Comparison of ENCODE assay signal across 16 cellular contexts in the genomic region with DNA sequence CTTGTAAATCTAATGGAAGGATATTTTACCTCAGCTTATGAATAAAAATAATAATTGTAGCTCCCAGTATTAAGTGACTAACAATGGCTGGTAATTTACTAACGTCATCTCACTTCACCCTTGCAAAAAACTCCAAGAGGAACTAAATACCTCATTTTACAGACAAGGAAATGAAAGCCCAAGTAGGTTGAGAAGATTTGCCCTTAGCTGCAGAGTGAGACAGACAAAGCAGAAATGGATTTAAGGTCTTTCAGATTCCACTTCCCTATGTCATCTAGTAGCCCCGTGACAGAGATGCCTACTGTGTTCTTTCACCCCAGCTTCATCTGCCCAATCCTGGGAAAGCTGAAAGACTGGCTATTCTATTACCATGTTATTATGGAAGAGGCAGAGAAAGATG.
DNase-seq lines count a peak whose midpoint lies in the region; ATAC-seq, FAIRE-seq and TF ChIP-seq lines count a peak whose summit lies in the region.
"Had no signal": no experiment of that assay in that cellular context is flagged by ENCODE, and none has a peak within 500 bp of the region (broad histone marks: within the 10 kb centered on the region; RNA-seq: fewer than 3 reads in every experiment).

No MANE protein-coding gene starts in this region.

- no TSS peak for BruUV-seq in GM12878 (replicated peaks; lab: Mats Ljungman, UMichigan)
- BruUV-seq in Calu3 (replicated peaks; lab: Mats Ljungman, UMichigan) = no TSS peak

- no peaks in the 10 kb centered on the region for H3K36me3 Mint-ChIP-seq in Calu3 (ENCODE audit: insufficient read depth, unreplicated experiment)

- POLR2A ChIA-PET in GM12878 (lab: Charles Lee) = interaction anchor here (1.3 to 3.4 kb wide), 2 partner anchors 10 to 11 kb away, joined by 6 to 13 read pairs; no protein-coding TSS in a partner anchor

- no peak overlapping the region for H3K4me3 Mint-ChIP-seq in Calu3 (ENCODE audit: low read depth, unreplicated experiment)
- H3K4me3 Mint-ChIP-seq: activated CD4-positive, alpha-beta memory T cell treated with anti-CD3 and anti-CD28 coated beads, Interleukin-2, amount 10 ng/mL, durations not matched to agents 7 days and 5 days had no signal

- no peak overlapping the region for H3K4me3 ChIP-seq in GM12878
- H3K4me3 ChIP-seq in sigmoid colon = no peak overlapping the region

- TF ChIP-seq RAD21 in GM12878 (IDR thresholded peaks at IDR 0.05; ENCODE audit: insufficient read depth, low read depth, low read length) = no peak

- no peak for TF ChIP-seq CTCF in GM12878 (IDR thresholded peaks at IDR 0.05 in 2 of 3, conservative IDR thresholded peaks at IDR 0.05 in 1 of 3; ENCODE audit: control insufficient read depth in 2 of 3, extremely low read depth in 1 of 3, insufficient read depth in 1 of 3, low read depth in 3 of 3, low read length in 3 of 3)
- no peak for TF ChIP-seq CTCF in sigmoid colon (IDR thresholded peaks at IDR 0.05)
- TF ChIP-seq CTCF in Calu3 (IDR thresholded peaks at IDR 0.05; ENCODE audit: unreplicated experiment) = no peak
- no peak for TF ChIP-seq CTCF in GM13976 (IDR thresholded peaks at IDR 0.05; ENCODE audit: borderline replicate concordance, control extremely low read depth, extremely low read depth, insufficient read depth, missing control alignments)

- no peaks in the 10 kb centered on the region for H3K27me3 ChIP-seq in GM12878 (replicated peaks in 1 of 2; ENCODE audit: control insufficient read depth in 2 of 2, insufficient read depth in 2 of 2, low read length in 1 of 2)
- no peaks in the 10 kb centered on the region for H3K27me3 ChIP-seq in sigmoid colon

- no peak for FAIRE-seq in GM12891 (lab: Jason Lieb, UNC)
- FAIRE-seq in GM12878 (lab: Jason Lieb, UNC) = no peak
- FAIRE-seq in urothelium cell line (lab: Jason Lieb, UNC) = no peak
- FAIRE-seq: astrocyte had no signal

- no peak overlapping the region for H3K27ac Mint-ChIP-seq in Calu3 (ENCODE audit: unreplicated experiment)
- H3K27ac Mint-ChIP-seq: activated CD4-positive, alpha-beta memory T cell treated with anti-CD3 and anti-CD28 coated beads, Interleukin-2, amount 10 ng/mL, durations not matched to agents 7 days and 5 days; progenitor cell of endocrine pancreas had no signal

- no peak for TF ChIP-seq POLR2A in GM12891 (IDR thresholded peaks at IDR 0.05; ENCODE audit: low read depth, low read length)
- TF ChIP-seq POLR2A in GM12878 (IDR thresholded peaks at IDR 0.05; ENCODE audit: low read depth, low read length) = no peak
- TF ChIP-seq POLR2A in sigmoid colon (IDR thresholded peaks at IDR 0.05) = no peak

- no peak overlapping the region for H3K27ac ChIP-seq in GM12878 (ENCODE audit: control insufficient read depth, insufficient read depth)
- peak overlapping the region; percentile 59 to 98 (median 84) for H3K27ac ChIP-seq in sigmoid colon

- H3K4me1 Mint-ChIP-seq in Calu3 (ENCODE audit: low read depth, unreplicated experiment) = no peaks in the 10 kb centered on the region
- H3K4me1 Mint-ChIP-seq: activated CD4-positive, alpha-beta memory T cell treated with anti-CD3 and anti-CD28 coated beads, Interleukin-2, amount 10 ng/mL, durations not matched to agents 7 days and 5 days had no signal

- 0% methylated on average over 2 of the region's 2 CpGs for WGBS in GM12878 (ENCODE audit: insufficient coverage, insufficient replicate concordance, low lambda C conversion rate, missing lambda C conversion rate)
- 52 to 85% methylated on average over 2 of the region's 2 CpGs for WGBS in sigmoid colon, 2 donors

- SMC1A ChIA-PET in GM12878 (lab: Charles Lee; ENCODE audit: uncharacterized antibody, unreplicated experiment) = interaction anchor here (0.6 to 13.6 kb wide), 5 partner anchors 12 to 51 kb away, joined by 3 to 153 read pairs (median 3); no protein-coding TSS in a partner anchor

- in situ Hi-C loops in GM12878 (cut with MboI) = no loop called here
- in situ Hi-C loops in GM13976 (cut with MboI; ENCODE audit: low sequenced_read_pairs, unreplicated experiment) = no loop called here

- H3K9me3 Mint-ChIP-seq in Calu3 (ENCODE audit: low read depth, unreplicated experiment) = no peaks in the 10 kb centered on the region
- H3K9me3 Mint-ChIP-seq: activated CD4-positive, alpha-beta memory T cell treated with anti-CD3 and anti-CD28 coated beads, Interleukin-2, amount 10 ng/mL, durations not matched to agents 7 days and 5 days had no signal

- CTCF ChIA-PET in GM12878 (lab: Yijun Ruan, JAX) = interaction anchor here (0.9 to 5.2 kb wide), 6 partner anchors 11 to 212 kb away, joined by 3 to 100 read pairs (median 7); no protein-coding TSS in a partner anchor
- CTCF ChIA-PET in Calu3 (lab: Charles Lee) = interaction anchor here (0.8 to 1.5 kb wide), 2 partner anchors 12 to 20 kb away, joined by 3 to 6 read pairs; no protein-coding TSS in a partner anchor

- H3K9me3 ChIP-seq in GM12878 (replicated peaks; ENCODE audit: control insufficient read depth, insufficient read depth, low read length) (no peaks in the 10 kb centered on the region), sigmoid colon (no peaks in the 10 kb centered on the region)

- H3K4me1 ChIP-seq in GM12878 (ENCODE audit: control insufficient read depth, insufficient read depth, low read length) (peaks cover 36% of the 10 kb centered on the region), sigmoid colon (peaks cover 0 to 92% (median 85%) of the 10 kb centered on the region in 4 donors)

- no peaks in the 10 kb centered on the region for H3K79me2 ChIP-seq in GM12878 (ENCODE audit: control insufficient read depth, insufficient read depth, low read length)

- DNase-seq in GM12891 (ENCODE audit: insufficient read length, low spot score) (no peak), GM12878 (ENCODE audit: low read depth, low spot score) (no peak), sigmoid colon (no peak), Calu3 (no peak), GM13976 (ENCODE audit: low spot score) (no peak), urothelium cell line (ENCODE audit: low spot score) (no peak)
- no peak for DNase-seq in central memory CD4-positive, alpha-beta T cell
- DNase-seq: activated CD4-positive, alpha-beta memory T cell treated with anti-CD3 and anti-CD28 coated beads, Interleukin-2, amount 10 ng/mL, durations not matched to agents 7 days and 5 days; H7; kidney glomerular epithelial cell; NCI-H1417; SHP77 treated with DMSO at 0.1 percent for 48 hours; stimulated activated CD4-positive, alpha-beta T cell treated with anti-CD3 and anti-CD28 coated beads, Interleukin-15, amount 100 ng/mL, for 24 hours had no signal

- no peaks in the 10 kb centered on the region for H4K20me1 ChIP-seq in GM12878 (ENCODE audit: control insufficient read depth, insufficient read depth)

- RAD21 ChIA-PET in GM12878 (lab: Charles Lee; ENCODE audit: unreplicated experiment) = interaction anchor here (1.1 to 8.0 kb wide), 3 partner anchors 12 to 92 kb away, joined by 4 to 67 read pairs (median 6); no protein-coding TSS in a partner anchor

- no peak overlapping the region for H3K4me2 ChIP-seq in GM12878 (ENCODE audit: control insufficient read depth, insufficient read depth)

- no peak overlapping the region for H3K9ac ChIP-seq in GM12878 (ENCODE audit: control insufficient read depth, insufficient read depth, low read length)

- TF ChIP-seq EP300 in GM12878 (IDR thresholded peaks at IDR 0.05; ENCODE audit: borderline replicate concordance in 1 of 2, control insufficient read depth in 1 of 2, low read depth in 2 of 2, low read length in 2 of 2) (no peak), sigmoid colon (IDR thresholded peaks at IDR 0.05) (no peak)

- no peaks in the 10 kb centered on the region for H3K27me3 Mint-ChIP-seq in Calu3 (ENCODE audit: unreplicated experiment)

- ATAC-seq in HG03039 (IDR thresholded peaks at IDR 0.05; ENCODE audit: unreplicated experiment) (peak; percentile 40), GM12878 (peak; percentile 47)

- H3K36me3 ChIP-seq in GM12878 (ENCODE audit: control insufficient read depth in 2 of 2, insufficient read depth in 2 of 2, low read length in 1 of 2) (no peaks in the 10 kb centered on the region), sigmoid colon (peaks cover 18 to 84% (median 42%) of the 10 kb centered on the region in 4 donors)

- intact Hi-C loops in GM12878 (cut with micrococcal nuclease; ENCODE audit: unreplicated experiment) = no loop called here
- intact Hi-C loops in sigmoid colon (cut with DNase I) = no loop called here
- intact Hi-C loops in Calu3 (cut with micrococcal nuclease; ENCODE audit: unreplicated experiment) = no loop called here

- no peak overlapping the region for H2AFZ ChIP-seq in GM12878 (ENCODE audit: control insufficient read depth, low read depth, low read length)

TF ChIP-seq in GM12891, 5 proteins besides CTCF, POLR2A, EP300 and RAD21:
- TF ChIP-seq PAX5 (IDR thresholded peaks at IDR 0.05; ENCODE audit: insufficient read depth, low read length, severe bottlenecking) (no peak), POU2F2 (IDR thresholded peaks at IDR 0.05; ENCODE audit: low read depth, low read length) (no peak), SPI1 (IDR thresholded peaks at IDR 0.05; ENCODE audit: low read depth, low read length) (peak; percentile 73), POLR2AphosphoS5 (IDR thresholded peaks at IDR 0.05; ENCODE audit: low read depth, low read length) (no peak), TAF1 (IDR thresholded peaks at IDR 0.05; ENCODE audit: low read depth, low read length) (no peak)
TF ChIP-seq in GM12891: peak in this region for 1.

TF ChIP-seq in GM12878, 131 proteins besides CTCF, POLR2A, EP300 and RAD21 (continues in another document):
- no peak for TF ChIP-seq REST (IDR thresholded peaks at IDR 0.05; ENCODE audit: low read depth, low read length)
